ENCODE assay signal across 21 cellular contexts in the genomic region with DNA sequence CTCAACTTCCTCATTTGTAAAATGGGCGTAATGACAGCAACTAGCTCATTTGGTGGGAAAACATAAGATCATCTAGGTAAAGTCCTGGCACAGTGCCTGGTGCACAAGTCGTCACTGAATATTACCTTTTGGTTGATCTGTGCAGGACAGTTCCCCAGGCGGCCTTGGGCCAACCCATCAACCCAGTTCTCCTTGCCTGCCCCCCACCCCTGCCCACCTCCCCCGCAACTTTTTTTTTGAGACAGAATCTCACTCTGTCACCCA.
"Had no signal": no experiment of that assay in that cellular context is flagged by ENCODE, and none has a peak within 500 bp of the region (broad histone marks: within the 10 kb centered on the region; RNA-seq: fewer than 3 reads in every experiment).

No MANE protein-coding gene starts in this region.

- ATAC-seq: gastrocnemius medialis; left lobe of liver; mucosa of descending colon; natural killer cell treated with Interleukin-12 subunit alpha and Interleukin-12 subunit beta and Interleukin-15 and Interleukin-18, amount 100 ng/mL, for 72 hours; sciatic nerve; stimulated activated effector memory CD8-positive, alpha-beta T cell treated with anti-CD3 and anti-CD28 coated beads, Interleukin-12 subunit alpha, Interleukin-12 subunit beta, amount 100 ng/mL, for 72 hours had no signal

- H3K4me1 ChIP-seq: thyroid gland had no signal

- FAIRE-seq: keratinocyte had no signal

- DNase-seq: dorsolateral prefrontal cortex; effector CD4-positive, alpha-beta T cell; foreskin fibroblast; mesenchymal stem cell; mucosa of descending colon; naive B cell; stimulated activated CD4-positive, alpha-beta T cell treated with anti-CD3 and anti-CD28 coated beads, Interleukin-2, amount 100 ng/mL, for 24 hours; stimulated activated CD4-positive, alpha-beta T cell treated with anti-CD3 and anti-CD28 coated beads, Interleukin-4, amount 100 ng/mL, for 24 hours; stimulated activated naive CD4-positive, alpha-beta T cell treated with Interleukin-2 at 50 U/mL for 16 hours; stomach; thyroid gland; trophoblast cell had no signal

- H3K27me3 ChIP-seq: gastrocnemius medialis, right atrium auricular region, thyroid gland had no signal

- H3K27ac ChIP-seq: dorsolateral prefrontal cortex, gastrocnemius medialis, prostate gland, right atrium auricular region, stomach, thyroid gland had no signal

- H3K9me3 ChIP-seq: gastrocnemius medialis, mucosa of descending colon, prostate gland, right atrium auricular region, stomach, thyroid gland had no signal

- H3K36me3 ChIP-seq: gastrocnemius medialis, prostate gland, right atrium auricular region, stomach, thyroid gland had no signal

- H3K4me3 ChIP-seq: dorsolateral prefrontal cortex, gastrocnemius medialis, lung, mucosa of descending colon, prostate gland, right atrium auricular region, stomach, thyroid gland had no signal
